ENCODE assay signal across 17 cellular contexts in genomic region chr16:86306811-86307517, GRCh38.
DNase-seq lines count a peak whose midpoint lies in the region; ATAC-seq, FAIRE-seq and TF ChIP-seq lines count a peak whose summit lies in the region.
"Had no signal": no experiment of that assay in that cellular context is flagged by ENCODE, and none has a peak within 500 bp of the region (broad histone marks: within the 10 kb centered on the region; RNA-seq: fewer than 3 reads in every experiment).

No MANE protein-coding gene starts in this region.

- no peak for TF ChIP-seq EP300 in transverse colon (IDR thresholded peaks at IDR 0.05; ENCODE audit: low read depth)

- H3K4me3 Mint-ChIP-seq in MCF 10A (ENCODE audit: unreplicated experiment), result no peak overlapping the region
- H3K4me3 Mint-ChIP-seq: memory B cell, nephron progenitor cell had no signal

- POLR2A ChIA-PET in MCF 10A (lab: Yijun Ruan, JAX), result no interaction called here

- WGBS in transverse colon (ENCODE audit: low coverage in 1 of 2), 2 donors, result 56 to 70% methylated on average over 9 of the region's 9 CpGs

- BruUV-seq in MCF 10A (replicated peaks; lab: Mats Ljungman, UMichigan), result no TSS peak

- no peaks in the 10 kb centered on the region for H3K36me3 ChIP-seq in breast epithelium
- no peaks in the 10 kb centered on the region for H3K36me3 ChIP-seq in transverse colon
- H3K36me3 ChIP-seq: uterus had no signal

- intact Hi-C loops in MCF 10A (cut with micrococcal nuclease), result no loop called here
- intact Hi-C loops in breast epithelium (cut with DNase I; ENCODE audit: low total_unique reads), result no loop called here
- intact Hi-C loops in transverse colon (cut with DNase I; ENCODE audit: low total_unique reads), result loop anchor here (10.0 kb wide), 1 partner anchor 232 kb away; no protein-coding TSS in a partner anchor
- intact Hi-C loops in Right ventricle myocardium superior (cut with DNase I), result no loop called here

- H3K27me3 ChIP-seq in breast epithelium (peaks cover 0 to 57% of the 10 kb centered on the region in 2 donors), transverse colon (no peaks in the 10 kb centered on the region)
- H3K27me3 ChIP-seq: uterus had no signal

- no peak overlapping the region for H3K27ac ChIP-seq in breast epithelium
- peak overlapping the region; percentile 89 to 95 (median 92) for H3K27ac ChIP-seq in transverse colon

- no peak overlapping the region for H3K4me3 ChIP-seq in breast epithelium
- H3K4me3 ChIP-seq in fibroblast of pulmonary artery (replicated peaks; ENCODE audit: low read depth, low read length), result no peak overlapping the region
- no peak overlapping the region for H3K4me3 ChIP-seq in transverse colon
- H3K4me3 ChIP-seq: uterus had no signal

- DNase-seq in MCF 10A (ENCODE audit: unreplicated experiment), result peak; percentile 82
- no peak for DNase-seq in breast epithelium (ENCODE audit: low spot score in 2 of 2)
- peak; percentile 18 for DNase-seq in RKO (ENCODE audit: low spot score)
- peak; percentile 89 for DNase-seq in fibroblast of pulmonary artery (ENCODE audit: low read depth)
- DNase-seq in transverse colon, result no peak
- DNase-seq in Right ventricle myocardium superior, result no peak
- no peak for DNase-seq in RCC 7860 (ENCODE audit: low spot score)
- DNase-seq: cerebellar nuclear complex; NCI-H146; NCI-H510A; nephron progenitor cell; stimulated activated naive CD8-positive, alpha-beta T cell treated with anti-CD3 and anti-CD28 coated beads, Interleukin-15, Interleukin-2, amounts not matched to agents 100 U/mL and 50 U/mL, for 24 hours had no signal

- H3K27me3 Mint-ChIP-seq in MCF 10A (ENCODE audit: insufficient read depth, unreplicated experiment), result peaks cover 15% of the 10 kb centered on the region

- H3K9me3 Mint-ChIP-seq in MCF 10A (ENCODE audit: unreplicated experiment), result peaks cover 6% of the 10 kb centered on the region
- H3K9me3 Mint-ChIP-seq: memory B cell, nephron progenitor cell had no signal

- ATAC-seq in GM18868 (IDR thresholded peaks at IDR 0.05; ENCODE audit: unreplicated experiment) (no peak), Right ventricle myocardium superior (ENCODE audit: poor library complexity) (no peak)
- ATAC-seq: SK-N-SH treated with all-trans-retinoic acid at 6 μM for 48 hours; stimulated activated naive CD8-positive, alpha-beta T cell treated with anti-CD3 and anti-CD28 coated beads, Interleukin-15, Interleukin-2, amounts not matched to agents 100 U/mL and 50 U/mL, for 24 hours had no signal

- no peak for TF ChIP-seq CTCF in MCF 10A (IDR thresholded peaks at IDR 0.05; ENCODE audit: unreplicated experiment)
- TF ChIP-seq CTCF in breast epithelium (IDR thresholded peaks at IDR 0.05), result no peak
- TF ChIP-seq CTCF in fibroblast of pulmonary artery (IDR thresholded peaks at IDR 0.05; ENCODE audit: low read length, missing control alignments), result no peak
- TF ChIP-seq CTCF in transverse colon (IDR thresholded peaks at IDR 0.05), result no peak

- no peak for FAIRE-seq in RCC 7860 (lab: Jason Lieb, UNC)
- FAIRE-seq: islet of Langerhans had no signal

- TF ChIP-seq POLR2A in breast epithelium (IDR thresholded peaks at IDR 0.05), result no peak
- no peak for TF ChIP-seq POLR2A in transverse colon (IDR thresholded peaks at IDR 0.05)

- peak overlapping the region; percentile 61 for H3K27ac Mint-ChIP-seq in MCF 10A (ENCODE audit: low read depth, unreplicated experiment)
- H3K27ac Mint-ChIP-seq: memory B cell, nephron progenitor cell had no signal

- CTCF ChIA-PET in MCF 10A (lab: Yijun Ruan, JAX), result no interaction called here

- no peaks in the 10 kb centered on the region for H3K9me3 ChIP-seq in breast epithelium
- H3K9me3 ChIP-seq in transverse colon, result no peaks in the 10 kb centered on the region
- H3K9me3 ChIP-seq: uterus had no signal

- H3K4me1 ChIP-seq in breast epithelium (no peaks in the 10 kb centered on the region), transverse colon (peaks cover 3 to 16% (median 8%) of the 10 kb centered on the region in 4 donors)

- in situ Hi-C loops in transverse colon (cut with MboI; ENCODE audit: low pct_ligation_motif_present in 1 of 4, low pct_unique_long_range_greater_than_20kb in 1 of 4, low sequenced_read_pairs in 3 of 4), result loop anchor here in 1 of 4 donors (25.0 kb wide), 1 partner anchor 205 kb away; the partner anchor contains the start of gene FOXF1

- H3K4me1 Mint-ChIP-seq in MCF 10A (ENCODE audit: insufficient read depth, unreplicated experiment), result peaks cover 12% of the 10 kb centered on the region
- H3K4me1 Mint-ChIP-seq: memory B cell had no signal

- no peaks in the 10 kb centered on the region for H3K36me3 Mint-ChIP-seq in MCF 10A (ENCODE audit: insufficient read depth, unreplicated experiment)
- H3K36me3 Mint-ChIP-seq: memory B cell had no signal

Comparison
In these comparisons a context has a peak if more than half of its experiments do, and no peak if none do; other contexts are left out.
1. DNase-seq: peak in MCF 10A (single experiment), RKO (single experiment) and fibroblast of pulmonary artery (single experiment); none in breast epithelium (0 of 2), transverse colon (single experiment), Right ventricle myocardium superior (single experiment) and RCC 7860 (single experiment).
2. H3K27ac ChIP-seq: peak in transverse colon (4 of 4); none in breast epithelium (0 of 2).